Comparison of ENCODE assay signal across 33 cellular contexts in genomic region chr3:74906181-74906580, GRCh38.
"Had no signal": no experiment of that assay in that cellular context is flagged by ENCODE, and none has a peak within 500 bp of the region (broad histone marks: within the 10 kb centered on the region; RNA-seq: fewer than 3 reads in every experiment).

No MANE protein-coding gene starts in this region.

- H3K27me3 ChIP-seq: adrenal gland, body of pancreas, brain microvascular endothelial cell, breast epithelium, cardiac muscle cell had no signal

- DNase-seq: activated B cell treated with CpG ODN at 0.5 μM for 24 hours; activated CD4-positive, alpha-beta memory T cell treated with anti-CD3 and anti-CD28 coated beads for 36 hours; activated CD4-positive, alpha-beta T cell treated with anti-CD3 and anti-CD28 coated beads for 4 hours; activated CD4-positive, alpha-beta T cell treated with anti-CD3 and anti-CD28 coated beads, Interleukin-2, amount 10 ng/mL, durations not matched to agents 24 days and 14 days; activated CD4-positive, alpha-beta T cell treated with anti-CD3 and anti-CD28 coated beads, Interleukin-2, amount 50 U/mL, for 1 hour; activated CD4-positive, alpha-beta T cell treated with anti-CD3 and anti-CD28 coated beads, Interleukin-2, amount 50 U/mL, for 4 hours; activated CD4-positive, CD25-positive, alpha-beta regulatory T cell treated with anti-CD3 and anti-CD28 coated beads, Interleukin-2, amount 50 U/mL, for 72 hours; activated CD8-positive, alpha-beta memory T cell treated with anti-CD3 and anti-CD28 coated beads, Interleukin-2, amount 50 U/mL, for 4 hours; activated CD8-positive, alpha-beta T cell treated with anti-CD3 and anti-CD28 coated beads for 36 hours; activated effector memory CD4-positive, alpha-beta T cell treated with anti-CD3 and anti-CD28 coated beads, Interleukin-2, amount 50 U/mL, for 16 hours; activated gamma-delta T cell treated with Interleukin-2 at 50 U/mL for 16 hours; activated naive CD4-positive, alpha-beta T cell; activated naive CD4-positive, alpha-beta T cell treated with anti-CD3 and anti-CD28 coated beads for 36 hours; activated naive CD4-positive, alpha-beta T cell treated with anti-CD3 and anti-CD28 coated beads, Interleukin-2, amount 50 U/mL, for 16 hours; activated naive CD8-positive, alpha-beta T cell treated with anti-CD3 and anti-CD28 coated beads for 36 hours; activated T-cell treated with anti-CD3 and anti-CD28 coated beads for 4 hours; activated T-cell treated with anti-CD3 and anti-CD28 coated beads, Interleukin-2, amount 50 U/mL, for 1 hour; activated T-cell treated with anti-CD3 and anti-CD28 coated beads, Interleukin-2, amount 50 U/mL, for 72 hours; adrenal gland; amniotic stem cell; aorta; body of pancreas; brain microvascular endothelial cell; caudate nucleus; cerebellar nuclear complex; T-helper 1 cell; T-helper 2 cell; T-helper 9 cell had no signal

- H3K4me3 ChIP-seq: adrenal gland, body of pancreas, breast epithelium, cardiac muscle cell had no signal

- H3K36me3 ChIP-seq: adrenal gland, brain microvascular endothelial cell, breast epithelium, cardiac muscle cell had no signal

- FAIRE-seq: astrocyte, TTC549 had no signal

- H3K4me1 ChIP-seq: adrenal gland, body of pancreas, breast epithelium had no signal

- H3K9me3 ChIP-seq: adrenal gland, breast epithelium had no signal

- H3K27ac ChIP-seq: adrenal gland, body of pancreas, brain microvascular endothelial cell, breast epithelium, cardiac muscle cell, VCaP had no signal
